ENCODE assay signal across 9 cellular contexts in the genomic region with DNA sequence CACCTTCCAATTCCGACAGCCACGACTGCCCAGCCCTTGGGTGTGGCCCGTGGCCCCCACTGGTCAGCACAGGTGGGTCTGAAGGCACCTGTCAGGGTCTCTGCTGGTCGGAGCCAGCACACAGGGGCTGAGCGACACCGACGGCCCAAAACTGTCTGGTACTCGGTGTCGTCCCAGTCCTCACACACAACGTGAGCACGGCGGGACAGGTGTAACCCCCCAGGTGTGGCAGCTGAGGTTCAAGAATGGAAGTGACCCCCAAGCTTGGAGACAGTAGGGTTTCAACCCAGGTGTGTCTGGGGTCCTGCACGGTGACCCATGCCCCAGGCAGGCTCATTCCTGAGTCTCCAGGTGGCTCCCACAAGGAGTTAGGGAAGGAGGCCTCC. TPM values are rescaled to one million over a fixed set of nuclear protein-coding genes. Genes with fewer than 3 reads are reported as not detected.
DNase-seq lines count a peak whose midpoint lies in the region; ATAC-seq, FAIRE-seq and TF ChIP-seq lines count a peak whose summit lies in the region.
"Had no signal": no experiment of that assay in that cellular context is flagged by ENCODE, and none has a peak within 500 bp of the region (broad histone marks: within the 10 kb centered on the region; RNA-seq: fewer than 3 reads in every experiment).

No MANE protein-coding gene starts in this region.

- H3K4me1 ChIP-seq in right atrium auricular region (peaks cover 0 to 22% of the 10 kb centered on the region in 2 donors), mesodermal cell (ENCODE audit: control insufficient read depth, insufficient read depth, low read length, poor library complexity, severe bottlenecking) (peaks cover 12% of the 10 kb centered on the region)

- H3K9me3 ChIP-seq in right atrium auricular region (no peaks in the 10 kb centered on the region), mesodermal cell (ENCODE audit: control insufficient read depth, low read length) (no peaks in the 10 kb centered on the region)

- intact Hi-C loops in cardiac septum (cut with DNase I), result loop anchor here (2.0 to 10.0 kb wide), 2 partner anchors 43 to 239 kb away; a partner anchor contains a TSS

- WGBS in mesodermal cell (ENCODE audit: insufficient coverage in 2 of 2), 2 experiments, result 82 to 85% methylated on average over 10 to 12 of the region's 13 CpGs

- peak overlapping the region; percentile 74 to 83 for H3K27ac ChIP-seq in right atrium auricular region
- H3K27ac ChIP-seq in mesodermal cell (ENCODE audit: low read depth, low read length, severe bottlenecking), result no peak overlapping the region

- no peaks in the 10 kb centered on the region for H3K27me3 ChIP-seq in right atrium auricular region
- H3K27me3 ChIP-seq in bronchial epithelial cell (ENCODE audit: control insufficient read depth, insufficient read depth, low read length), result no peaks in the 10 kb centered on the region

- no peak for FAIRE-seq in bronchial epithelial cell (lab: Jason Lieb, UNC)

- peak overlapping the region; percentile 63 to 93 for H3K4me3 ChIP-seq in right atrium auricular region
- H3K4me3 ChIP-seq in bronchial epithelial cell (ENCODE audit: low read depth, low read length), result peak overlapping the region; percentile 99
- H3K4me3 ChIP-seq in mesodermal cell (ENCODE audit: extremely low read depth, insufficient read depth, low read length, poor library complexity, severe bottlenecking), result peak overlapping the region; percentile 93

- TF ChIP-seq CTCF in right atrium auricular region (IDR thresholded peaks at IDR 0.05) (no peak), bronchial epithelial cell (IDR thresholded peaks at IDR 0.05; ENCODE audit: insufficient read depth, low read length, severe bottlenecking) (no peak)

- H3K36me3 ChIP-seq in right atrium auricular region, result peaks cover 17% of the 10 kb centered on the region
- peaks cover 12% of the 10 kb centered on the region for H3K36me3 ChIP-seq in bronchial epithelial cell (ENCODE audit: control insufficient read depth, insufficient read depth, low read length)
- peaks cover 39% of the 10 kb centered on the region for H3K36me3 ChIP-seq in mesodermal cell (ENCODE audit: control insufficient read depth, insufficient read depth, low read length)

- DNase-seq in right atrium auricular region (ENCODE audit: low spot score) (no peak), cardiac septum (ENCODE audit: low spot score) (no peak), bronchial epithelial cell (ENCODE audit: low read depth) (no peak), cerebellar nuclear complex (lab: John Stamatoyannopoulos, UW) (no peak)
- DNase-seq: SHP77 had no signal

- ATAC-seq in GM21360 (IDR thresholded peaks at IDR 0.05; ENCODE audit: unreplicated experiment), result no peak
- ATAC-seq in HG03159 (IDR thresholded peaks at IDR 0.05; ENCODE audit: unreplicated experiment), result no peak
- no peak for ATAC-seq in GM18867 (IDR thresholded peaks at IDR 0.05; ENCODE audit: unreplicated experiment)

RNA-seq across cellular contexts. Expression of a gene that starts 1.0 kb away (rescaled TPM):
- 10 to 100 TPM; 12.6 to 18.8 TPM for total RNA-seq in right atrium auricular region
- 18.0 TPM for total RNA-seq in cardiac septum
- total RNA-seq in bronchial epithelial cell, result 15.5 and 16.3 TPM in 2 replicates
- 12.8 TPM for polyA plus RNA-seq in mesodermal cell (2013, experiment 1 of 2)
- polyA plus RNA-seq in mesodermal cell (2013, experiment 2 of 2), result 11.8 TPM

RNA-seq across cellular contexts. Expression of a gene that starts 1.2 kb away (rescaled TPM):
- 10 to 100 TPM; 30.7 to 33.0 TPM for total RNA-seq in right atrium auricular region
- 42.3 TPM for total RNA-seq in cardiac septum
- total RNA-seq in bronchial epithelial cell, result 47.5 and 65.0 TPM in 2 replicates
- polyA plus RNA-seq in mesodermal cell (2013, experiment 1 of 2), result 72.3 TPM
- polyA plus RNA-seq in mesodermal cell (2013, experiment 2 of 2), result 86.7 TPM

RNA-seq across cellular contexts. Expression of a gene that starts 10.7 kb away (rescaled TPM):
- total RNA-seq in right atrium auricular region, result not detected
- not detected for total RNA-seq in cardiac septum
- not detected in 2 replicates for total RNA-seq in bronchial epithelial cell
- not detected for polyA plus RNA-seq in mesodermal cell (2013, experiment 1 of 2)
- polyA plus RNA-seq in mesodermal cell (2013, experiment 2 of 2), result not detected

RNA-seq across cellular contexts. Expression of a gene that starts 44.0 kb away (rescaled TPM):
- total RNA-seq in right atrium auricular region, result 10 to 100 TPM; 50.6 to 90.4 TPM
- total RNA-seq in cardiac septum, result 46.6 TPM
- total RNA-seq in bronchial epithelial cell, result 153 and 154 TPM in 2 replicates
- 112 TPM for polyA plus RNA-seq in mesodermal cell (2013, experiment 1 of 2)
- polyA plus RNA-seq in mesodermal cell (2013, experiment 2 of 2), result 94.0 TPM

RNA-seq across cellular contexts. Expression of a gene that starts 52.1 kb away (rescaled TPM):
- total RNA-seq in right atrium auricular region (1 to 10 TPM in 1 of 2 donors, under 1 TPM in 1; 0.39 to 1.3 TPM), cardiac septum (0.46 TPM), bronchial epithelial cell (0.26 TPM in 2 replicates)
- 23.4 TPM for polyA plus RNA-seq in mesodermal cell (2013, experiment 1 of 2)
- polyA plus RNA-seq in mesodermal cell (2013, experiment 2 of 2), result 24.0 TPM
